8 cellular contexts compared by ENCODE assay signal in genomic region chr1:43946244-43947060, GRCh38. TPM values are rescaled to one million over a fixed set of nuclear protein-coding genes. Genes with fewer than 3 reads are reported as not detected.
DNase-seq lines count a peak whose midpoint lies in the region; ATAC-seq, FAIRE-seq and TF ChIP-seq lines count a peak whose summit lies in the region.

TSS of gene IPO13 (plus strand) at chr1:43946950. CDS start at chr1:43947601, 651 bp downstream.

- FAIRE-seq in kidney (lab: Jason Lieb, UNC), result no peak

- H3K9ac ChIP-seq in kidney (ENCODE audit: low read length in 2 of 2), result peak within 1 kb of the TSS; percentile 93 to 96

- TF ChIP-seq CTCF in kidney (IDR thresholded peaks at IDR 0.05; ENCODE audit: borderline replicate concordance, extremely low read depth, insufficient read depth), result peak; percentile 82

- intact Hi-C loops in kidney (cut with DNase I), result no loop called here

- peaks cover 0 to 12% of the 10 kb centered on the region in 2 donors for H3K36me3 ChIP-seq in kidney (ENCODE audit: control insufficient read depth in 1 of 2, insufficient read depth in 2 of 2, low read length in 2 of 2)

- peak within 1 kb of the TSS; percentile 99 for H3K27ac ChIP-seq in kidney (ENCODE audit: low read depth in 2 of 2, low read length in 2 of 2)

- ATAC-seq in GM19023 (IDR thresholded peaks at IDR 0.05; ENCODE audit: unreplicated experiment), result peak; percentile 91
- ATAC-seq in HG03280 (IDR thresholded peaks at IDR 0.05; ENCODE audit: unreplicated experiment), result peak; percentile 93
- peak; percentile 95 to 96 for ATAC-seq in activated CD4-positive, CD25-positive, alpha-beta regulatory T cell treated with anti-CD3 and anti-CD28 coated beads, Interleukin-2, amount 50 U/mL, for 24 hours

- H3K4me1 ChIP-seq in kidney (ENCODE audit: control insufficient read depth in 1 of 2, insufficient read depth in 1 of 2, low read depth in 1 of 2, low read length in 2 of 2), result peaks cover 17 to 35% of the 10 kb centered on the region in 2 donors

- no peaks in the 10 kb centered on the region for H3K9me3 ChIP-seq in kidney (ENCODE audit: control insufficient read depth in 1 of 2, low read length in 2 of 2)

- DNase-seq in AG20443 (ENCODE audit: low spot score) (peak; percentile 98), NCI-H345 (lab: John Stamatoyannopoulos, UW) (peak; percentile 95), cerebellar cortex (ENCODE audit: low spot score) (peak; percentile 95), kidney (peak; percentile 98)
- DNase-seq in stimulated activated CD4-positive, alpha-beta T cell treated with anti-CD3 and anti-CD28 coated beads, Interleukin-15, amount 100 ng/mL, for 24 hours, result peak; percentile 97

- peak within 1 kb of the TSS; percentile 88 to 97 for H3K4me3 ChIP-seq in kidney (ENCODE audit: low read length in 2 of 2)

RNA-seq across cellular contexts. Expression of gene IPO13, which starts in this region (rescaled TPM):
- 33.8 TPM for total RNA-seq in kidney
- polyA plus RNA-seq in kidney (ENCODE audit: insufficient read depth, low read depth, low replicate concordance), result 56.1 TPM

Comparison
In these comparisons a context has a peak if more than half of its experiments do, and no peak if none do; other contexts are left out.
1. Peak in every context shown above with its lines: DNase-seq, ATAC-seq, H3K4me3 ChIP-seq and H3K27ac ChIP-seq.